ENCODE assay signal across 8 cellular contexts in genomic region chr14:74019743-74020142, GRCh38. TPM values are rescaled to one million over a fixed set of nuclear protein-coding genes. Genes with fewer than 3 reads are reported as not detected.
DNase-seq lines count a peak whose midpoint lies in the region; ATAC-seq and TF ChIP-seq lines count a peak whose summit lies in the region.

No MANE protein-coding gene starts in this region.

- no peak for ATAC-seq in activated CD8-positive, alpha-beta memory T cell treated with anti-CD3 and anti-CD28 coated beads, Interleukin-2, amount 10 ng/mL, durations not matched to agents 7 days and 5 days

- DNase-seq in activated CD8-positive, alpha-beta memory T cell treated with anti-CD3 and anti-CD28 coated beads, Interleukin-2, amount 10 ng/mL, durations not matched to agents 7 days and 5 days, result no peak
- no peak for DNase-seq in activated CD8-positive, alpha-beta memory T cell treated with anti-CD3 and anti-CD28 coated beads for 24 hours
- DNase-seq in adipocyte (ENCODE audit: low read depth) (peak; percentile 72), spleen (no peak), NCI-H1092 treated with DMSO at 0.1 percent for 48 hours (lab: John Stamatoyannopoulos, UW) (no peak), AML-193 (lab: John Stamatoyannopoulos, UW) (no peak), Kasumi-1 (lab: John Stamatoyannopoulos, UW) (no peak)

- no peaks in the 10 kb centered on the region for H3K36me3 Mint-ChIP-seq in activated CD8-positive, alpha-beta memory T cell treated with anti-CD3 and anti-CD28 coated beads, Interleukin-2, amount 10 ng/mL, durations not matched to agents 7 days and 5 days

- no peak for TF ChIP-seq POLR2A in spleen (IDR thresholded peaks at IDR 0.05)

- no peak for TF ChIP-seq CTCF in spleen (IDR thresholded peaks at IDR 0.05 in 8 of 11, conservative IDR thresholded peaks at IDR 0.05 in 3 of 11)

- H3K27me3 Mint-ChIP-seq in activated CD8-positive, alpha-beta memory T cell treated with anti-CD3 and anti-CD28 coated beads, Interleukin-2, amount 10 ng/mL, durations not matched to agents 7 days and 5 days, result no peaks in the 10 kb centered on the region

- H3K9ac ChIP-seq in adipocyte (ENCODE audit: low read length) (peak overlapping the region; percentile 100), iPS-20b (ENCODE audit: low read depth, low read length) (peak overlapping the region; percentile 55; the same call in 1 of the 2 replicates)

- H3K4me1 ChIP-seq in adipocyte (ENCODE audit: control insufficient read depth, insufficient read depth, low read length) (peaks cover 6% of the 10 kb centered on the region), iPS-20b (ENCODE audit: insufficient read depth, low read length) (peaks cover 3% of the 10 kb centered on the region; the same call in 1 of the 2 replicates), spleen (peaks cover 5 to 23% (median 17%) of the 10 kb centered on the region in 6 donors)

- no peak overlapping the region for H3K27ac ChIP-seq in iPS-20b (ENCODE audit: low read length)
- H3K27ac ChIP-seq in spleen, result peak overlapping the region in 7 of 8 donors; percentile 92 to 98 (median 96)

- peaks cover 20% of the 10 kb centered on the region for H3K4me1 Mint-ChIP-seq in activated CD8-positive, alpha-beta memory T cell treated with anti-CD3 and anti-CD28 coated beads, Interleukin-2, amount 10 ng/mL, durations not matched to agents 7 days and 5 days

- intact Hi-C loops in spleen (cut with DNase I; ENCODE audit: low total_unique reads), result no loop called here

- H3K36me3 ChIP-seq in adipocyte (ENCODE audit: control insufficient read depth, insufficient read depth, low read length, severe bottlenecking) (no peaks in the 10 kb centered on the region), iPS-20b (ENCODE audit: insufficient read depth, low read depth, low read length) (no peaks in the 10 kb centered on the region), spleen (peaks cover 0 to under 1% (median 0%) of the 10 kb centered on the region in 6 donors)

- H3K9me3 Mint-ChIP-seq in activated CD8-positive, alpha-beta memory T cell treated with anti-CD3 and anti-CD28 coated beads, Interleukin-2, amount 10 ng/mL, durations not matched to agents 7 days and 5 days (ENCODE audit: low read depth), result no peaks in the 10 kb centered on the region

- CTCF ChIA-PET in activated CD8-positive, alpha-beta memory T cell treated with anti-CD3 and anti-CD28 coated beads, Interleukin-2, amount 10 ng/mL, durations not matched to agents 7 days and 5 days (lab: Charles Lee), result interaction anchor here (0.6 kb wide), 1 partner anchor 130 kb away, joined by 3 read pairs; no protein-coding TSS in a partner anchor

- H3K4me3 Mint-ChIP-seq in activated CD8-positive, alpha-beta memory T cell treated with anti-CD3 and anti-CD28 coated beads, Interleukin-2, amount 10 ng/mL, durations not matched to agents 7 days and 5 days, result peak overlapping the region; percentile 87

- peak overlapping the region; percentile 99 for H3K4me3 ChIP-seq in adipocyte (ENCODE audit: low read length)
- peak overlapping the region; percentile 91 for H3K4me3 ChIP-seq in iPS-20b (ENCODE audit: low read length)
- peak overlapping the region; percentile 69 to 89 (median 77) for H3K4me3 ChIP-seq in spleen

- 32 to 53% (median 39%) methylated on average over 3 of the region's 3 CpGs for WGBS in spleen, 5 donors

- H3K9me3 ChIP-seq in adipocyte (ENCODE audit: control insufficient read depth, low read length) (no peaks in the 10 kb centered on the region), iPS-20b (ENCODE audit: insufficient read depth, low read depth, low read length) (no peaks in the 10 kb centered on the region), spleen (no peaks in the 10 kb centered on the region)

- H3K27ac Mint-ChIP-seq in activated CD8-positive, alpha-beta memory T cell treated with anti-CD3 and anti-CD28 coated beads, Interleukin-2, amount 10 ng/mL, durations not matched to agents 7 days and 5 days, result peak overlapping the region; percentile 73

- H3K27me3 ChIP-seq in adipocyte (replicated peaks; ENCODE audit: control insufficient read depth, insufficient read depth, low read length) (no peaks in the 10 kb centered on the region), iPS-20b (ENCODE audit: insufficient read depth, low read length) (peaks cover 20% of the 10 kb centered on the region; the same call in 1 of the 2 replicates), spleen (replicated peaks in 1 of 7) (no peaks in the 10 kb centered on the region)

RNA-seq across cellular contexts. Expression of gene BBOF1, which starts 0.6 kb away (rescaled TPM):
- 1 to 10 TPM in 1 of 2 experiments, under 1 TPM in 1; 0.87 to 1.1 TPM for total RNA-seq in activated CD8-positive, alpha-beta memory T cell treated with anti-CD3 and anti-CD28 coated beads, Interleukin-2, amount 10 ng/mL, durations not matched to agents 7 days and 5 days
- total RNA-seq in spleen, result 1 to 10 TPM; 1.1 to 8.1 (median 4.2) TPM
- 1 to 10 TPM; 1.0 to 1.6 (median 1.3) TPM for polyA plus RNA-seq in spleen

RNA-seq across cellular contexts. Expression of gene ENTPD5, which starts 0.7 kb away (rescaled TPM):
- total RNA-seq in activated CD8-positive, alpha-beta memory T cell treated with anti-CD3 and anti-CD28 coated beads, Interleukin-2, amount 10 ng/mL, durations not matched to agents 7 days and 5 days, result 10 to 100 TPM; 13.1 to 18.4 TPM
- total RNA-seq in spleen, result 10 to 100 TPM in 2 of 7 donors, 1 to 10 TPM in 5; 6.8 to 13.9 (median 9.4) TPM
- 1 to 10 TPM; 2.9 to 3.4 (median 3.2) TPM for polyA plus RNA-seq in spleen
